Comparison of ENCODE assay signal across 6 cellular contexts in genomic region chr9:125778538-125779219, GRCh38. TPM values are rescaled to one million over a fixed set of nuclear protein-coding genes. Genes with fewer than 3 reads are reported as not detected.
DNase-seq lines count a peak whose midpoint lies in the region; ATAC-seq, FAIRE-seq and TF ChIP-seq lines count a peak whose summit lies in the region.
"Not testable (repeated sequence)": the region's sequence is repeated elsewhere in the genome, so short reads cannot be mapped to it uniquely, and the experiment has no call there.

No MANE protein-coding gene starts in this region.

- H3K27me3 Mint-ChIP-seq in astrocyte (ENCODE audit: low read depth, unreplicated experiment) = not testable (repeated sequence)

- not testable (repeated sequence) for H3K27ac ChIP-seq in astrocyte (ENCODE audit: low read depth, low read length); endothelial cell of umbilical vein (ENCODE audit: insufficient read depth, low read depth, low read length)
- H3K27ac ChIP-seq in right lobe of liver = peak overlapping the region in 1 of 3 donors; percentile 55

- WGBS in right lobe of liver (ENCODE audit: insufficient coverage, low coverage, low lambda C conversion rate, missing lambda C conversion rate) = 15% methylated on average over 4 of the region's 6 CpGs

- FAIRE-seq in D721Med (lab: Jason Lieb, UNC) = peak; percentile 46
- FAIRE-seq in GM18507 (lab: Jason Lieb, UNC) = peak; percentile 15
- FAIRE-seq in H54 (lab: Jason Lieb, UNC) = peak; percentile 66
- FAIRE-seq in astrocyte (lab: Jason Lieb, UNC) = peak; percentile 82
- FAIRE-seq in endothelial cell of umbilical vein (lab: Jason Lieb, UNC) = peak; percentile 78

- CTCF ChIA-PET in endothelial cell of umbilical vein (lab: Charles Lee) = interaction anchor here (0.8 kb wide), 1 partner anchor 11 kb away, joined by 3 read pairs; no protein-coding TSS in a partner anchor

- peaks cover 14% of the 10 kb centered on the region for H3K36me3 Mint-ChIP-seq in astrocyte (ENCODE audit: low read depth, unreplicated experiment)

- H3K9ac ChIP-seq in astrocyte (ENCODE audit: low read length); endothelial cell of umbilical vein (replicated peaks; ENCODE audit: extremely low read depth, insufficient read depth, low read length): not testable (repeated sequence)

- not testable (repeated sequence) for H2AFZ ChIP-seq in astrocyte (ENCODE audit: low read depth, low read length); endothelial cell of umbilical vein (ENCODE audit: low read depth, low read length)

- H3K27me3 ChIP-seq in astrocyte (ENCODE audit: insufficient read depth, low read length); endothelial cell of umbilical vein (ENCODE audit: control insufficient read depth in 2 of 2, insufficient read depth in 2 of 2, low read length in 2 of 2); right lobe of liver: not testable (repeated sequence)

- TF ChIP-seq CTCF in D721Med (IDR thresholded peaks at IDR 0.05; ENCODE audit: insufficient read depth, missing control alignments); astrocyte (IDR thresholded peaks at IDR 0.05; ENCODE audit: insufficient read depth, low read depth, low read length); endothelial cell of umbilical vein (IDR thresholded peaks at IDR 0.05; ENCODE audit: extremely low read depth in 1 of 2, insufficient read depth in 1 of 2, low read depth in 1 of 2, low read length in 2 of 2); right lobe of liver (IDR thresholded peaks at IDR 0.05): not testable (repeated sequence)

- not testable (repeated sequence) for BruUV-seq in endothelial cell of umbilical vein (replicated peaks; lab: Mats Ljungman, UMichigan)

- not testable (repeated sequence) for DNase-seq in D721Med (ENCODE audit: insufficient read length, low spot score); GM18507 (ENCODE audit: extremely low spot score, insufficient read length, low read depth); H54 (ENCODE audit: insufficient read length, low spot score); astrocyte (ENCODE audit: low read depth); endothelial cell of umbilical vein (ENCODE audit: low read depth, low spot score); right lobe of liver

- ATAC-seq in right lobe of liver = peak; percentile 87 to 95 (median 94)

- H3K4me3 Mint-ChIP-seq in astrocyte (ENCODE audit: unreplicated experiment) = not testable (repeated sequence)

- not testable (repeated sequence) for H3K4me1 ChIP-seq in astrocyte (ENCODE audit: insufficient read depth, low read length); endothelial cell of umbilical vein (ENCODE audit: control insufficient read depth, extremely low read depth, insufficient read depth, low read length); right lobe of liver

- peaks cover 23% of the 10 kb centered on the region for H4K20me1 ChIP-seq in astrocyte (ENCODE audit: insufficient read depth, low read length)
- not testable (repeated sequence) for H4K20me1 ChIP-seq in endothelial cell of umbilical vein (replicated peaks; ENCODE audit: control insufficient read depth, extremely low read depth, insufficient read depth, low read length)

- not testable (repeated sequence) for H3K36me3 ChIP-seq in astrocyte (ENCODE audit: insufficient read depth, low read length); endothelial cell of umbilical vein (ENCODE audit: control insufficient read depth in 2 of 2, extremely low read depth in 1 of 2, insufficient read depth in 2 of 2, low read length in 2 of 2); right lobe of liver

- not testable (repeated sequence) for H3K4me1 Mint-ChIP-seq in astrocyte (ENCODE audit: low read depth, unreplicated experiment)

- H3K4me2 ChIP-seq in astrocyte (ENCODE audit: low read length); endothelial cell of umbilical vein (ENCODE audit: insufficient read depth, low read length): not testable (repeated sequence)

- H3K9me3 Mint-ChIP-seq in astrocyte (ENCODE audit: unreplicated experiment) = not testable (repeated sequence)

- dilution Hi-C loops in endothelial cell of umbilical vein (cut with MboI; ENCODE audit: extremely low pct_ligation_motif_present, low sequenced_read_pairs) = not testable (repeated sequence)

- not testable (repeated sequence) for H3K9me3 ChIP-seq in astrocyte (ENCODE audit: insufficient read depth, low read depth, low read length); endothelial cell of umbilical vein (replicated peaks; ENCODE audit: control insufficient read depth, insufficient read depth, low read length); right lobe of liver

- H3K79me2 ChIP-seq in astrocyte (ENCODE audit: insufficient read depth, low read length) = peaks cover 55% of the 10 kb centered on the region
- H3K79me2 ChIP-seq in endothelial cell of umbilical vein (ENCODE audit: control insufficient read depth, insufficient read depth, low read length) = peaks cover 17% of the 10 kb centered on the region

- not testable (repeated sequence) for H3K27ac Mint-ChIP-seq in astrocyte (ENCODE audit: unreplicated experiment)

- not testable (repeated sequence) for H3K9me1 ChIP-seq in endothelial cell of umbilical vein (replicated peaks; ENCODE audit: control insufficient read depth, extremely low read depth, insufficient read depth, low read length)

- not testable (repeated sequence) for H3K4me3 ChIP-seq in astrocyte (ENCODE audit: insufficient read depth, low read depth, low read length); endothelial cell of umbilical vein (replicated peaks in 1 of 3; ENCODE audit: insufficient read depth in 1 of 3, low read depth in 1 of 3, low read length in 3 of 3); right lobe of liver

- POLR2A ChIA-PET in endothelial cell of umbilical vein (lab: Charles Lee) = not testable (repeated sequence)

- intact Hi-C loops in endothelial cell of umbilical vein (cut with micrococcal nuclease); right lobe of liver (cut with DNase I): not testable (repeated sequence)

- not testable (repeated sequence) for TF ChIP-seq POLR2A in H54 (IDR thresholded peaks at IDR 0.05; ENCODE audit: low read depth, low read length); endothelial cell of umbilical vein (IDR thresholded peaks at IDR 0.05; ENCODE audit: low read depth, low read length); right lobe of liver (IDR thresholded peaks at IDR 0.05)

RNA-seq across cellular contexts. Expression of gene PBX3, which starts 31.5 kb away (rescaled TPM):
- total RNA-seq in astrocyte (39.0 and 51.2 TPM in 2 replicates), endothelial cell of umbilical vein (42.0 and 42.4 TPM in 2 replicates), right lobe of liver (10 to 100 TPM; 13.0 to 20.2 (median 15.0) TPM)
- polyA plus RNA-seq in endothelial cell of umbilical vein = 17.4 and 18.8 TPM in 2 replicates
- polyA plus RNA-seq in endothelial cell of umbilical vein (2011; cell fraction: cytosol; rRNA removed) = 25.5 and 25.6 TPM in 2 replicates
- 65.2 and 78.8 TPM in 2 replicates for polyA plus RNA-seq in endothelial cell of umbilical vein (2011; cell fraction: nucleus; rRNA removed)
- 22.4 and 24.1 TPM in 2 replicates for polyA plus RNA-seq in endothelial cell of umbilical vein (2012)
- polyA minus RNA-seq in endothelial cell of umbilical vein = 39.4 and 65.2 TPM in 2 replicates
- 13.8 TPM for polyA minus RNA-seq in endothelial cell of umbilical vein (2011; cell fraction: cytosol; rRNA and poly(A)+ RNA removed)
- 168 and 238 TPM in 2 replicates for polyA minus RNA-seq in endothelial cell of umbilical vein (2011; cell fraction: nucleus; rRNA and poly(A)+ RNA removed)
